In genomic region chr12:58419905-58420304, GRCh38 we compare ENCODE assay signal across 20 cellular contexts.
DNase-seq lines count a peak whose midpoint lies in the region; ATAC-seq and TF ChIP-seq lines count a peak whose summit lies in the region.
"Had no signal": no experiment of that assay in that cellular context is flagged by ENCODE, and none has a peak within 500 bp of the region (broad histone marks: within the 10 kb centered on the region; RNA-seq: fewer than 3 reads in every experiment).

No MANE protein-coding gene starts in this region.

- H3K27ac ChIP-seq in RWPE2 (ENCODE audit: poor library complexity, severe bottlenecking) (peak overlapping the region; percentile 50), epithelial cell of prostate (peak overlapping the region; percentile 47), osteoblast (ENCODE audit: low read depth, low read length) (peak overlapping the region; percentile 67), spleen (no peak overlapping the region)

- no peak overlapping the region for H3K4me3 ChIP-seq in RWPE2 (ENCODE audit: severe bottlenecking)
- no peak overlapping the region for H3K4me3 ChIP-seq in osteoblast (ENCODE audit: insufficient read depth, low read length)
- H3K4me3 ChIP-seq in spleen, result no peak overlapping the region

- H3K4me1 ChIP-seq in RWPE2 (ENCODE audit: insufficient read depth, poor library complexity, severe bottlenecking), result peaks cover 36% of the 10 kb centered on the region
- H3K4me1 ChIP-seq in osteoblast (ENCODE audit: insufficient read depth, low read length), result peaks cover 40% of the 10 kb centered on the region
- peaks cover 0 to 7% (median under 1%) of the 10 kb centered on the region in 6 donors for H3K4me1 ChIP-seq in spleen

- H3K4me1 Mint-ChIP-seq in HFFc6 (ENCODE audit: low read depth), result peaks cover 63% of the 10 kb centered on the region

- intact Hi-C loops in spleen (cut with DNase I; ENCODE audit: low total_unique reads), result no loop called here

- WGBS in spleen, 5 donors, result 66 to 89% (median 67%) methylated on average over 1 of the region's 1 CpG

- TF ChIP-seq POLR2A in spleen (IDR thresholded peaks at IDR 0.05), result no peak

- no peaks in the 10 kb centered on the region; the same call in 1 of the 2 replicates for H3K27me3 Mint-ChIP-seq in HFFc6 (ENCODE audit: insufficient read depth)
- H3K27me3 Mint-ChIP-seq: dendritic cell treated with granulocyte-macrophage colony-stimulating factor and Interleukin-4, amounts not matched to agents 40 ng/mL and 50 ng/mL, for 4 days had no signal

- peaks cover 6% of the 10 kb centered on the region; the same call in 1 of the 2 replicates for H3K9me3 Mint-ChIP-seq in HFFc6
- H3K9me3 Mint-ChIP-seq: dendritic cell treated with granulocyte-macrophage colony-stimulating factor and Interleukin-4, amounts not matched to agents 40 ng/mL and 50 ng/mL, for 4 days; stimulated activated naive CD8-positive, alpha-beta T cell treated with anti-CD3 and anti-CD28 coated beads, Interleukin-15, Interleukin-2, amounts not matched to agents 100 ng/mL and 50 ng/mL, for 24 hours had no signal

- H3K27me3 ChIP-seq in RWPE2 (ENCODE audit: insufficient read depth, poor library complexity, severe bottlenecking), result no peaks in the 10 kb centered on the region
- H3K27me3 ChIP-seq in osteoblast (ENCODE audit: insufficient read depth, low read length), result no peaks in the 10 kb centered on the region
- H3K27me3 ChIP-seq in spleen (replicated peaks in 1 of 7), result no peaks in the 10 kb centered on the region

- H3K27ac Mint-ChIP-seq in HFFc6, result peak overlapping the region; percentile 84
- H3K27ac Mint-ChIP-seq: activated CD4-positive, alpha-beta T cell treated with anti-CD3 and anti-CD28 coated beads, Interleukin-2, amount 10 ng/mL, durations not matched to agents 24 days and 14 days; activated CD8-positive, alpha-beta memory T cell treated with anti-CD3 and anti-CD28 coated beads, Interleukin-2, amount 10 ng/mL, durations not matched to agents 7 days and 5 days; CD8-positive, alpha-beta memory T cell; dendritic cell treated with granulocyte-macrophage colony-stimulating factor and Interleukin-4, amounts not matched to agents 40 ng/mL and 50 ng/mL, for 4 days; stimulated activated naive CD8-positive, alpha-beta T cell treated with anti-CD3 and anti-CD28 coated beads, Interleukin-15, Interleukin-2, amounts not matched to agents 100 ng/mL and 50 ng/mL, for 24 hours; T-helper 1 cell treated with Interleukin-12 subunit alpha and Interleukin-12 subunit beta and Interleukin-4 antibody, amounts not matched to agents 30 μg/mL and 1 μg/mL, for 36 hours had no signal

- H3K9me3 ChIP-seq in RWPE2 (ENCODE audit: severe bottlenecking), result no peaks in the 10 kb centered on the region
- H3K9me3 ChIP-seq in osteoblast (ENCODE audit: low read depth, low read length), result no peaks in the 10 kb centered on the region
- no peaks in the 10 kb centered on the region for H3K9me3 ChIP-seq in spleen

- no peaks in the 10 kb centered on the region for H3K79me2 ChIP-seq in osteoblast (ENCODE audit: insufficient read depth, low read length)

- no peaks in the 10 kb centered on the region for H4K20me1 ChIP-seq in osteoblast (ENCODE audit: insufficient read depth, low read length)

- DNase-seq in HFFc6 (no peak), RWPE2 (ENCODE audit: low spot score) (no peak), epithelial cell of prostate (ENCODE audit: low read depth, low spot score) (no peak), osteoblast (ENCODE audit: insufficient read length, low spot score, missing footprints) (peak; percentile 17), spleen (no peak), superior temporal gyrus (ENCODE audit: extremely low spot score) (no peak), NCI-H1105 treated with DMSO at 0.1 percent for 48 hours (lab: John Stamatoyannopoulos, UW) (no peak)
- DNase-seq: activated CD4-positive, alpha-beta T cell treated with anti-CD3 and anti-CD28 coated beads, Interleukin-2, amount 10 ng/mL, durations not matched to agents 24 days and 14 days; activated CD8-positive, alpha-beta memory T cell treated with anti-CD3 and anti-CD28 coated beads, Interleukin-2, amount 10 ng/mL, durations not matched to agents 7 days and 5 days; CD8-positive, alpha-beta memory T cell; H7; NCI-H2171 treated with DMSO at 0.1 percent for 48 hours; NCI-H69; SIG-M5; small intestine; stimulated activated CD4-positive, alpha-beta T cell treated with anti-CD3 and anti-CD28 coated beads, Interleukin-4, amount 100 ng/mL, for 24 hours had no signal

- H3K36me3 ChIP-seq in RWPE2 (ENCODE audit: low read depth), result no peaks in the 10 kb centered on the region
- no peaks in the 10 kb centered on the region for H3K36me3 ChIP-seq in osteoblast (ENCODE audit: insufficient read depth, low read length)
- H3K36me3 ChIP-seq in spleen, result no peaks in the 10 kb centered on the region

- TF ChIP-seq CTCF in HFFc6 (IDR thresholded peaks at IDR 0.05) (no peak), RWPE2 (IDR thresholded peaks at IDR 0.05; ENCODE audit: poor library complexity, severe bottlenecking) (no peak), osteoblast (IDR thresholded peaks at IDR 0.05; ENCODE audit: extremely low read depth, low read depth, low read length) (no peak), spleen (IDR thresholded peaks at IDR 0.05 in 8 of 11, conservative IDR thresholded peaks at IDR 0.05 in 3 of 11) (no peak)

- no peak overlapping the region for H2AFZ ChIP-seq in osteoblast (ENCODE audit: low read length)

- peak; percentile 38; the same call in 1 of the 3 replicates for ATAC-seq in RWPE2 (ENCODE audit: low read depth)
- ATAC-seq in GM18867 (IDR thresholded peaks at IDR 0.05; ENCODE audit: unreplicated experiment), result no peak
- ATAC-seq: activated CD8-positive, alpha-beta memory T cell treated with anti-CD3 and anti-CD28 coated beads, Interleukin-2, amount 10 ng/mL, durations not matched to agents 7 days and 5 days had no signal

- peak overlapping the region; percentile 35 for H3K4me2 ChIP-seq in osteoblast (ENCODE audit: insufficient read depth, low read length)

- H3K4me3 Mint-ChIP-seq in HFFc6, result peak overlapping the region; percentile 43
- H3K4me3 Mint-ChIP-seq: activated CD4-positive, alpha-beta T cell treated with anti-CD3 and anti-CD28 coated beads, Interleukin-2, amount 10 ng/mL, durations not matched to agents 24 days and 14 days; activated CD8-positive, alpha-beta memory T cell treated with anti-CD3 and anti-CD28 coated beads, Interleukin-2, amount 10 ng/mL, durations not matched to agents 7 days and 5 days; CD8-positive, alpha-beta memory T cell; dendritic cell treated with granulocyte-macrophage colony-stimulating factor and Interleukin-4, amounts not matched to agents 40 ng/mL and 50 ng/mL, for 4 days; stimulated activated naive CD8-positive, alpha-beta T cell treated with anti-CD3 and anti-CD28 coated beads, Interleukin-15, Interleukin-2, amounts not matched to agents 100 ng/mL and 50 ng/mL, for 24 hours; T-helper 1 cell treated with Interleukin-12 subunit alpha and Interleukin-12 subunit beta and Interleukin-4 antibody, amounts not matched to agents 30 μg/mL and 1 μg/mL, for 36 hours had no signal

- H3K36me3 Mint-ChIP-seq in HFFc6 (ENCODE audit: low read depth), result peaks cover 8% of the 10 kb centered on the region
- H3K36me3 Mint-ChIP-seq: activated CD8-positive, alpha-beta memory T cell treated with anti-CD3 and anti-CD28 coated beads, Interleukin-2, amount 10 ng/mL, durations not matched to agents 7 days and 5 days; CD8-positive, alpha-beta memory T cell had no signal

Comparison
In these comparisons a context has a peak if more than half of its experiments do, and no peak if none do; other contexts are left out.
1. H3K27ac ChIP-seq: peak in RWPE2 (single experiment), epithelial cell of prostate (single experiment) and osteoblast (single experiment); none in spleen (0 of 8).